ENCODE assay signal across 13 cellular contexts in genomic region chr3:59821274-59821673, GRCh38.
"Had no signal": no experiment of that assay in that cellular context is flagged by ENCODE, and none has a peak within 500 bp of the region (broad histone marks: within the 10 kb centered on the region; RNA-seq: fewer than 3 reads in every experiment).

No MANE protein-coding gene starts in this region.

- DNase-seq: activated CD4-positive, alpha-beta memory T cell treated with anti-CD3 and anti-CD28 coated beads for 36 hours; activated effector memory CD4-positive, alpha-beta T cell treated with anti-CD3 and anti-CD28 coated beads, Interleukin-2, amount 50 U/mL, for 16 hours; activated T-cell treated with anti-CD3 and anti-CD28 coated beads, Interleukin-2, amount 50 U/mL, for 4 hours; head of caudate nucleus; nucleus accumbens; psoas muscle; right lobe of liver; stimulated activated CD4-positive, alpha-beta T cell treated with anti-CD3 and anti-CD28 coated beads, Interleukin-2, amount 100 ng/mL, for 24 hours; stimulated activated naive B cell treated with anti-CD40 and anti-IgM and Interleukin-4, amounts not matched to agents 10 μg/mL and 1 μg/mL and 100 μg/mL, for 72 hours; trophoblast cell had no signal

- H3K4me3 ChIP-seq: breast epithelium, psoas muscle, right lobe of liver had no signal

- H3K27me3 ChIP-seq: breast epithelium, foreskin keratinocyte, right lobe of liver had no signal

- H3K36me3 ChIP-seq: breast epithelium, right lobe of liver had no signal

- ATAC-seq: psoas muscle; right lobe of liver; stimulated activated naive B cell treated with anti-CD40 and anti-IgM and Interleukin-4, amounts not matched to agents 10 μg/mL and 1 μg/mL and 100 μg/mL, for 72 hours had no signal

- H3K9me3 ChIP-seq: breast epithelium, psoas muscle, right lobe of liver had no signal

- H3K4me1 ChIP-seq: foreskin keratinocyte, right lobe of liver had no signal

- H3K27ac ChIP-seq: breast epithelium, foreskin keratinocyte, psoas muscle, right lobe of liver, VCaP had no signal
